In genomic region chr5:56268707-56269106, GRCh38 we compare ENCODE assay signal across 4 cellular contexts. TPM values are rescaled to one million over a fixed set of nuclear protein-coding genes. Genes with fewer than 3 reads are reported as not detected.
"Had no signal": no experiment of that assay in that cellular context is flagged by ENCODE, and none has a peak within 500 bp of the region (broad histone marks: within the 10 kb centered on the region; RNA-seq: fewer than 3 reads in every experiment).

No MANE protein-coding gene starts in this region.

RNA-seq across cellular contexts. Expression of gene ANKRD55, which starts 35.6 kb away (rescaled TPM):
- total RNA-seq: subcutaneous adipose tissue, thoracic aorta, tibial nerve, urinary bladder had no signal
